Comparison of ENCODE assay signal across 1 cellular context in the genomic region with DNA sequence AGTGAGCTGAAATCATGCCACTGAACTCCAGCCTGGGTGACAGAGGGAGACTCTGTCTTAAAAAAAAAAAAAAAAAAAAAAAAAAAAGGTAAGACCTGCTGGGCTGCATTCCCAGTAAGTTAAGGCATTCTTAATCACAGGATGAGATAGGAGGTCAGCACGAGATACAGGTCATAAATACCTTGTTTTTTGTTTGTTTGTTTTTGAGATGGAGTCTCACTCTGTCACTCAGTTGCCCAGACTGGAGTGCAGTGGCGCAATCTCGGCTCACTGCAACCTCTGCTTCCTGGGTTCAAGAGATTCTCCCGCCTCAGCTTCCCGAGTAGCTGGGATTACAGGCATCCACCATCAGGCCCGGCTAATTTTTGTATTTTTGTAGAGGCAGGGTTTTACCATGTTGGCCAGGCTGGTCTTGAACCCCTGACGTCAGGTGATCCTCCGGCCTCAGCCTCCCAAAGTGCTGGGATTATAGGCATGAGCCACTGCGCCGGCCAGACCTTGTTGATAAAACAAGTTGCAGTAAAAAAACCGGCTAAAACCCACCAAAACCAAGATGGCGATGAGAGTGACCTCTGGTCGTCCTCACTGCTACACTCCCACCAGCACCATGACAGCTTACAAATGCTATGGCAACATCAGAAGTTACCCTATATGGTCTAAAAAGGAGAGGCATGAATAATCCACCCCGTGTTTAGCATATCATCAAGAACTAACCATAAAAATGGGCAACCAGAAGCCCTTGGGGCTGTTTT.
TF ChIP-seq lines count a peak whose summit lies in the region.

No MANE protein-coding gene starts in this region.

TF ChIP-seq in K562, 482 proteins besides CTCF, POLR2A, EP300 and RAD21:
- 0 out of 2 replicates have a peak, but pooled peaks have one; percentile 50 for TF ChIP-seq ESRRA (IDR thresholded peaks at IDR 0.05; ENCODE audit: borderline replicate concordance, low read depth)
- TF ChIP-seq CEBPB (tag; IDR thresholded peaks at IDR 0.05): 0 out of 2 replicates have a peak, but pooled peaks have one; percentile 25
- TF ChIP-seq YY1 (IDR thresholded peaks at IDR 0.05; ENCODE audit: borderline replicate concordance in 1 of 3, control insufficient read depth in 1 of 3, extremely low read depth in 1 of 3, insufficient read depth in 3 of 3, insufficient read length in 1 of 3, insufficient replicate concordance in 2 of 3, low read depth in 1 of 3, low read length in 2 of 3): peak in 1 of 3 experiments; percentile 67
- TF ChIP-seq RFX1 (IDR thresholded peaks at IDR 0.05): peak; percentile 44; the same call in 1 of the 2 replicates
TF ChIP-seq in K562: peak in this region for 4; not testable (repeated sequence) for 478.
